ENCODE assay signal across 7 cellular contexts in genomic region chr7:100156331-100157068, GRCh38. TPM values are rescaled to one million over a fixed set of nuclear protein-coding genes. Genes with fewer than 3 reads are reported as not detected.
A peak's percentile ranks its signal among the peaks of the same experiment; 100 is the strongest.
DNase-seq lines count a peak whose midpoint lies in the region; ATAC-seq and TF ChIP-seq lines count a peak whose summit lies in the region.

No MANE protein-coding gene starts in this region.

- H3K4me1 Mint-ChIP-seq in osteocyte (ENCODE audit: unreplicated experiment) = peaks cover 23% of the 10 kb centered on the region

- H3K9me3 Mint-ChIP-seq in osteocyte (ENCODE audit: unreplicated experiment) = no peaks in the 10 kb centered on the region

- H3K9me3 ChIP-seq in OCI-LY3 (ENCODE audit: insufficient read depth, low read length) (no peaks in the 10 kb centered on the region), duodenal mucosa (ENCODE audit: control insufficient read depth in 1 of 2, low read length in 2 of 2) (no peaks in the 10 kb centered on the region)

- no peak overlapping the region for H3K4me3 ChIP-seq in OCI-LY3 (ENCODE audit: low read length)
- H3K4me3 ChIP-seq in duodenal mucosa (ENCODE audit: low read depth in 1 of 2, low read length in 2 of 2) = peak overlapping the region; percentile 74 to 80

- peak overlapping the region; percentile 69 for H3K4me3 Mint-ChIP-seq in osteocyte (ENCODE audit: unreplicated experiment)

- H3K4me2 ChIP-seq in OCI-LY3 (ENCODE audit: low read length) = 0 out of 2 replicates have a peak overlapping the region, but pooled peaks have one; percentile 94

- peaks cover 14% of the 10 kb centered on the region; the same call in 1 of the 2 replicates for H3K79me2 ChIP-seq in OCI-LY3 (ENCODE audit: low read length)

- H3K36me3 Mint-ChIP-seq in osteocyte (ENCODE audit: unreplicated experiment) = peaks cover 9% of the 10 kb centered on the region

- peaks cover 2% of the 10 kb centered on the region; the same call in 1 of the 2 replicates for H4K20me1 ChIP-seq in OCI-LY3 (ENCODE audit: insufficient read depth, low read length)

- no peak for DNase-seq in osteocyte (ENCODE audit: extremely low spot score, unreplicated experiment)
- no peak for DNase-seq in NCI-H774 (lab: John Stamatoyannopoulos, UW)
- no peak for DNase-seq in DMS79 treated with DMSO at 0.1 percent for 48 hours (lab: John Stamatoyannopoulos, UW)
- DNase-seq in mucosa of gallbladder (ENCODE audit: low spot score) = no peak

- no peak for TF ChIP-seq CTCF in OCI-LY3 (IDR thresholded peaks at IDR 0.05; ENCODE audit: low read depth, low read length)
- TF ChIP-seq CTCF in osteocyte (IDR thresholded peaks at IDR 0.05) = no peak

- H3K9ac ChIP-seq in OCI-LY3 (ENCODE audit: low read length) (no peak overlapping the region), duodenal mucosa (ENCODE audit: low read depth in 1 of 2, low read length in 2 of 2) (peak overlapping the region; percentile 43 to 65)

- H3K27me3 ChIP-seq in OCI-LY3 (ENCODE audit: low read depth, low read length) (no peaks in the 10 kb centered on the region), duodenal mucosa (ENCODE audit: control insufficient read depth in 1 of 2, insufficient read depth in 2 of 2, low read length in 2 of 2) (no peaks in the 10 kb centered on the region)

- H3K4me1 ChIP-seq in OCI-LY3 (ENCODE audit: low read length) (peaks cover 29% of the 10 kb centered on the region), duodenal mucosa (ENCODE audit: control insufficient read depth in 1 of 2, insufficient read depth in 2 of 2, low read length in 2 of 2) (peaks cover 48 to 49% of the 10 kb centered on the region in 2 donors)

- H3K27me3 Mint-ChIP-seq in osteocyte (ENCODE audit: unreplicated experiment) = no peaks in the 10 kb centered on the region

- ATAC-seq in GM18868 (IDR thresholded peaks at IDR 0.05; ENCODE audit: unreplicated experiment) = peak; percentile 39

- no peak overlapping the region for H3K27ac Mint-ChIP-seq in osteocyte (ENCODE audit: unreplicated experiment)

- no peak overlapping the region for H2AFZ ChIP-seq in OCI-LY3 (ENCODE audit: low read depth, low read length)

- H3K27ac ChIP-seq in OCI-LY3 (ENCODE audit: low read length) (no peak overlapping the region), duodenal mucosa (ENCODE audit: low read depth, low read length) (no peak overlapping the region)

- peaks cover 32% of the 10 kb centered on the region for H3K36me3 ChIP-seq in OCI-LY3 (replicated peaks; ENCODE audit: low read depth, low read length)
- peaks cover 5 to 22% of the 10 kb centered on the region in 2 donors for H3K36me3 ChIP-seq in duodenal mucosa (ENCODE audit: control insufficient read depth in 1 of 2, insufficient read depth in 2 of 2, low read length in 2 of 2)

RNA-seq across cellular contexts. Expression of gene TRAPPC14, which starts 2.0 kb away (rescaled TPM):
- 18.2 and 20.3 TPM in 2 replicates for total RNA-seq in osteocyte
- total RNA-seq in mucosa of gallbladder = 37.1 TPM

RNA-seq across cellular contexts. Expression of gene LAMTOR4, which starts 7.8 kb away (rescaled TPM):
- total RNA-seq in osteocyte = 111 and 123 TPM in 2 replicates
- total RNA-seq in mucosa of gallbladder = 154 TPM

RNA-seq across cellular contexts. Expression of gene GAL3ST4, which starts 11.9 kb away (rescaled TPM):
- total RNA-seq in osteocyte (2.9 and 3.6 TPM in 2 replicates), mucosa of gallbladder (11.2 TPM)

RNA-seq across cellular contexts. Expression of gene GPC2, which starts 20.7 kb away (rescaled TPM):
- total RNA-seq in osteocyte = 8.1 and 12.6 TPM in 2 replicates
- 5.6 TPM for total RNA-seq in mucosa of gallbladder

RNA-seq across cellular contexts. Expression of gene STAG3, which starts 21.2 kb away (rescaled TPM):
- 1.0 and 1.5 TPM in 2 replicates for total RNA-seq in osteocyte
- 3.6 TPM for total RNA-seq in mucosa of gallbladder
